In the genomic region with DNA sequence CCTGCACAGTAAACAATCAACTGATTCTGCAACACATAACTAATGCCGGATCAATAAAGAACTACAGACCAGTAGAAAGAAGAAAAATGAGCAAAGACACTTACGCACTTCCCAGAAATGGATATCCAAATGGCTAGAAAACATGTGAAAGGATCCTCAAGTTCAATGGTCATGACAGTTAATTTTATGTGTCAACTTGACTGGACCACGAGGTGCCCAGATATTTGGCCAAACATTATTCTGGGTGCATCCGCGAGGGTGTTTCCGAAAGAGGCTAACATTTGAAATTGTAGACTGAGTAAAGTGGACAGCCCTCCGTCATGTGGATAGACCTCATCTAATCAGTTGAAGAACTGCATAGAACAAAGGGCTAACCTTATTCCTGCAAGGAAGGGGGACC, we compare ENCODE assay signal across 22 cellular contexts.
"Had no signal": no experiment of that assay in that cellular context is flagged by ENCODE, and none has a peak within 500 bp of the region (broad histone marks: within the 10 kb centered on the region; RNA-seq: fewer than 3 reads in every experiment).

No MANE protein-coding gene starts in this region.

- H3K9ac ChIP-seq: SK-N-SH had no signal

- H3K4me3 ChIP-seq: MG63 had no signal

- DNase-seq: IMR-90, Karpas-422, KG1, MG63, NCI-H1092, NCI-H1105 treated with DMSO at 0.1 percent for 48 hours, NCI-H1417 treated with DMSO at 0.1 percent for 48 hours, NCI-H146, NCI-H1694 treated with DMSO at 0.1 percent for 48 hours, NCI-H1930, NCI-H2081, NCI-H2107, NCI-H2171, NCI-H226, NCI-H446, NCI-H510A, NCI-H524 treated with DMSO at 0.1 percent for 48 hours, NCI-H69, NCI-H774, RPMI8226, SK-N-SH had no signal

- H3K27me3 ChIP-seq: MG63 had no signal

- ATAC-seq: HepG2 had no signal

- H3K9me3 ChIP-seq: MG63, SK-N-SH had no signal

- H3K36me3 ChIP-seq: MG63 had no signal

- H3K4me2 ChIP-seq: SK-N-SH had no signal
